8 cellular contexts compared by ENCODE assay signal in genomic region chr10:101353692-101354583, GRCh38. TPM values are rescaled to one million over a fixed set of nuclear protein-coding genes. Genes with fewer than 3 reads are reported as not detected.
DNase-seq lines count a peak whose midpoint lies in the region; ATAC-seq and TF ChIP-seq lines count a peak whose summit lies in the region.

TSS of gene BTRC (plus strand) at chr10:101354165. CDS start at chr10:101354181, 16 bp downstream.

- H3K27me3 ChIP-seq in heart left ventricle: no peaks in the 10 kb centered on the region

- ATAC-seq in HG02870 (IDR thresholded peaks at IDR 0.05; ENCODE audit: unreplicated experiment) (peak; percentile 92), heart left ventricle (peak; percentile 98 to 99 (median 98))

- no peaks in the 10 kb centered on the region for H3K36me3 ChIP-seq in heart left ventricle

- H3K4me3 ChIP-seq in heart left ventricle: peak within 1 kb of the TSS; percentile 55 to 98 (median 94)

- TF ChIP-seq CTCF in GM13976 (IDR thresholded peaks at IDR 0.05; ENCODE audit: borderline replicate concordance, control extremely low read depth, extremely low read depth, insufficient read depth, missing control alignments) (no peak), heart left ventricle (IDR thresholded peaks at IDR 0.05) (peak in 4 of 12 donors; percentile 11 to 27 (median 14)), type B pancreatic cell (conservative IDR thresholded peaks at IDR 0.05) (peak; percentile 36)

- H3K4me1 ChIP-seq in heart left ventricle: peaks cover 0 to 43% (median 19%) of the 10 kb centered on the region in 12 donors

- H3K27me3 Mint-ChIP-seq in type B pancreatic cell: peaks cover 18% of the 10 kb centered on the region

- H3K4me3 Mint-ChIP-seq in type B pancreatic cell: peak within 1 kb of the TSS; percentile 97

- intact Hi-C loops in T-helper 1 cell treated with Interleukin-12 subunit alpha and Interleukin-12 subunit beta and Interleukin-4 antibody, amounts not matched to agents 30 ng/mL and 1 ng/mL, for 36 hours (cut with micrococcal nuclease): loop anchor here (1.0 to 10.0 kb wide), 17 partner anchors 43 to 1733 kb away; partner anchors contain the start of genes ARMH3, COX15, CUTC and DPCD
- intact Hi-C loops in heart left ventricle (cut with DNase I): loop anchor here in 6 of 10 donors (2.0 to 10.0 kb wide), 4 partner anchors 89 to 233 kb away; partner anchors contain the start of genes DPCD (in 1 of the 6) and POLL (in 1 of the 6)

- H3K9me3 ChIP-seq in heart left ventricle: no peaks in the 10 kb centered on the region

- WGBS in heart left ventricle, 4 donors: 0 to 1% (median 1%) methylated on average over 45 to 70 of the region's 70 CpGs

- H3K27ac ChIP-seq in heart left ventricle: peak within 1 kb of the TSS; percentile 45 to 96 (median 91)

- H3K4me1 Mint-ChIP-seq in type B pancreatic cell (ENCODE audit: unreplicated experiment): peaks cover 27% of the 10 kb centered on the region

- DNase-seq in GM13976 (ENCODE audit: low spot score): peak; percentile 94
- peak; percentile 97 for DNase-seq in NCI-H146 treated with DMSO at 0.1 percent for 48 hours (lab: John Stamatoyannopoulos, UW; ENCODE audit: unreplicated experiment)
- peak; percentile 100 for DNase-seq in amniotic epithelial cell (ENCODE audit: low read depth)
- DNase-seq in heart left ventricle: peak; percentile 96 to 98 (median 97)
- DNase-seq in pons (ENCODE audit: low spot score): peak; percentile 100
- DNase-seq in type B pancreatic cell (ENCODE audit: extremely low spot score, unreplicated experiment): peak; percentile 96

- peak within 1 kb of the TSS; percentile 88 for H3K27ac Mint-ChIP-seq in type B pancreatic cell

- H3K9me3 Mint-ChIP-seq in type B pancreatic cell: no peaks in the 10 kb centered on the region

- peak in 1 of 2 donors; percentile 91 for TF ChIP-seq POLR2A in heart left ventricle (IDR thresholded peaks at IDR 0.05)

- in situ Hi-C loops in GM13976 (cut with MboI; ENCODE audit: low sequenced_read_pairs, unreplicated experiment): no loop called here

- H3K36me3 Mint-ChIP-seq in type B pancreatic cell: peaks cover 7% of the 10 kb centered on the region

RNA-seq across cellular contexts. Expression of gene BTRC, which starts in this region (rescaled TPM):
- total RNA-seq in T-helper 1 cell treated with Interleukin-12 subunit alpha and Interleukin-12 subunit beta and Interleukin-4 antibody, amounts not matched to agents 30 ng/mL and 1 ng/mL, for 36 hours: 14.8 and 23.6 TPM in 2 replicates
- total RNA-seq in heart left ventricle (10 to 100 TPM; 21.2 to 53.5 (median 35.0) TPM), type B pancreatic cell (ENCODE audit: low replicate concordance) (25.9 and 35.2 TPM in 2 replicates)
- 10 to 100 TPM; 10.7 to 18.1 TPM for polyA plus RNA-seq in heart left ventricle

Comparison
In these comparisons a context has a peak if more than half of its experiments do, and no peak if none do; other contexts are left out.
1. Peak in every context shown above with its lines: DNase-seq, ATAC-seq, H3K4me3 ChIP-seq and H3K27ac ChIP-seq.